In the genomic region with DNA sequence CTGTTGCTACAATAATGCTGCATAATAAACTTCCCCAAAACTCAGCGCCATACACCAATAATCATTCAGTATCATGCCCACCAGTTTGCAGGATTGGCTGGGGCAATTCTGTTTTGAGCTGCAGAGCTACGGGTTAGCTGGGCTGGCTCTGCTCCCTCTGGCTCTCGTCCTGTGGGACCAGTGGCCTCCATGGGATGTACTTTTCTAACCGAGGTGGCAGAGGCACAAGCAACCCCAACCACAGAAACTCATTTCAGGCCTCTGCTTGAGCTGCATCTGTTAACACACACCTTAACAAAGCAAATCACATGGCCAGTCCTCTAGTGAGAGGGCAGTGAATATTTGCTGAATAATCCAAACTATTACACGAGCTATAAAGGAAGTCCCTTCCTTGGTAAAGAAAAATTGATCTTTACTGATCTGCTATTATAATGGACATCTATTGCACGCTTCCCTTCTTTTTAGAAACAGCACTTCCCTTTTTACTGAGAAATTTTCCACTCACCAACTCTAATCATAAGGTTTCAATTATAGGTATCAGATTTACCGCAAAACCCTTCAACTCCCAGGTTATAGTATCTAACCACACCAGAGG, we compare ENCODE assay signal across 1 cellular context.
A peak's percentile ranks its signal among the peaks of the same experiment; 100 is the strongest.
TF ChIP-seq lines count a peak whose summit lies in the region.

No MANE protein-coding gene starts in this region.

TF ChIP-seq in GM12878, 131 proteins besides CTCF, POLR2A, EP300 and RAD21 (continued from another document and continues in another):
- TF ChIP-seq FOXM1 (IDR thresholded peaks at IDR 0.05; ENCODE audit: low read depth, low read length) (peak; percentile 34; the same call in 1 of the 2 replicates), ZNF274 (IDR thresholded peaks at IDR 0.05; ENCODE audit: insufficient read depth, insufficient read length) (no peak), BACH1 (IDR thresholded peaks at IDR 0.05; ENCODE audit: borderline replicate concordance) (peak; percentile 80; the same call in 1 of the 2 replicates), SRF (IDR thresholded peaks at IDR 0.05; ENCODE audit: low read depth in 2 of 2, low read length in 2 of 2) (no peak), TCF12 (IDR thresholded peaks at IDR 0.05; ENCODE audit: low read depth, low read length) (0 out of 2 replicates have a peak, but pooled peaks have one; percentile 20), RUNX3 (IDR thresholded peaks at IDR 0.05; ENCODE audit: low read length) (peak; percentile 90), DPF2 (IDR thresholded peaks at IDR 0.05) (peak; percentile 85; the same call in 1 of the 2 replicates), NFXL1 (IDR thresholded peaks at IDR 0.05; ENCODE audit: borderline replicate concordance) (no peak), HCFC1 (IDR thresholded peaks at IDR 0.05; ENCODE audit: low read length) (no peak), STAT3 (IDR thresholded peaks at IDR 0.05; ENCODE audit: low read depth, low read length) (0 out of 2 replicates have a peak, but pooled peaks have one; percentile 71), RB1 (IDR thresholded peaks at IDR 0.05; ENCODE audit: borderline replicate concordance) (peak; percentile 31; the same call in 1 of the 2 replicates), RAD51 (IDR thresholded peaks at IDR 0.05) (peak; percentile 76), BMI1 (IDR thresholded peaks at IDR 0.05; ENCODE audit: borderline replicate concordance) (peak; percentile 51; the same call in 1 of the 2 replicates), ZZZ3 (IDR thresholded peaks at IDR 0.05; ENCODE audit: control insufficient read depth, insufficient read length, low read depth) (no peak), MEF2B (IDR thresholded peaks at IDR 0.05; ENCODE audit: partially characterized antibody, poor library complexity, severe bottlenecking) (peak; percentile 94), GABPA (IDR thresholded peaks at IDR 0.05; ENCODE audit: low read depth) (no peak), EZH2 (IDR thresholded peaks at IDR 0.05; ENCODE audit: borderline replicate concordance, control insufficient read depth, low read depth, low read length) (no peak), EED (IDR thresholded peaks at IDR 0.05; ENCODE audit: low read depth) (peak; percentile 94), BHLHE40 (IDR thresholded peaks at IDR 0.05; ENCODE audit: borderline replicate concordance in 1 of 2, low read depth in 2 of 2, low read length in 1 of 2) (peak; percentile 72 to 88), CHD2 (IDR thresholded peaks at IDR 0.05; ENCODE audit: borderline replicate concordance, low read depth, low read length) (no peak), SMAD5 (IDR thresholded peaks at IDR 0.05; ENCODE audit: low read depth) (no peak), WRNIP1 (IDR thresholded peaks at IDR 0.05; ENCODE audit: borderline replicate concordance, low read depth, low read length) (no peak), TBL1XR1 (IDR thresholded peaks at IDR 0.05; ENCODE audit: low read depth, low read length) (0 out of 2 replicates have a peak, but pooled peaks have one; percentile 60), PAX8 (IDR thresholded peaks at IDR 0.05) (no peak), NFYA (IDR thresholded peaks at IDR 0.05; ENCODE audit: borderline replicate concordance, low read depth, low read length) (no peak), MYB (IDR thresholded peaks at IDR 0.05; ENCODE audit: borderline replicate concordance, low read depth, low read length) (no peak), IRF5 (IDR thresholded peaks at IDR 0.05; ENCODE audit: borderline replicate concordance) (no peak), SUPT20H (IDR thresholded peaks at IDR 0.05; ENCODE audit: borderline replicate concordance, control insufficient read depth, low read depth, low read length) (no peak), PML (IDR thresholded peaks at IDR 0.05; ENCODE audit: low read length) (no peak), BCL11A (IDR thresholded peaks at IDR 0.05; ENCODE audit: low read depth, low read length) (peak; percentile 54)
- TF ChIP-seq, protein P1, sequence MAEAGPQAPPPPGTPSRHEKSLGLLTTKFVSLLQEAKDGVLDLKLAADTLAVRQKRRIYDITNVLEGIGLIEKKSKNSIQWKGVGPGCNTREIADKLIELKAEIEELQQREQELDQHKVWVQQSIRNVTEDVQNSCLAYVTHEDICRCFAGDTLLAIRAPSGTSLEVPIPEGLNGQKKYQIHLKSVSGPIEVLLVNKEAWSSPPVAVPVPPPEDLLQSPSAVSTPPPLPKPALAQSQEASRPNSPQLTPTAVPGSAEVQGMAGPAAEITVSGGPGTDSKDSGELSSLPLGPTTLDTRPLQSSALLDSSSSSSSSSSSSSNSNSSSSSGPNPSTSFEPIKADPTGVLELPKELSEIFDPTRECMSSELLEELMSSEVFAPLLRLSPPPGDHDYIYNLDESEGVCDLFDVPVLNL (IDR thresholded peaks at IDR 0.05; ENCODE audit: low read depth, low read length) = no peak
- TF ChIP-seq, protein P2, sequence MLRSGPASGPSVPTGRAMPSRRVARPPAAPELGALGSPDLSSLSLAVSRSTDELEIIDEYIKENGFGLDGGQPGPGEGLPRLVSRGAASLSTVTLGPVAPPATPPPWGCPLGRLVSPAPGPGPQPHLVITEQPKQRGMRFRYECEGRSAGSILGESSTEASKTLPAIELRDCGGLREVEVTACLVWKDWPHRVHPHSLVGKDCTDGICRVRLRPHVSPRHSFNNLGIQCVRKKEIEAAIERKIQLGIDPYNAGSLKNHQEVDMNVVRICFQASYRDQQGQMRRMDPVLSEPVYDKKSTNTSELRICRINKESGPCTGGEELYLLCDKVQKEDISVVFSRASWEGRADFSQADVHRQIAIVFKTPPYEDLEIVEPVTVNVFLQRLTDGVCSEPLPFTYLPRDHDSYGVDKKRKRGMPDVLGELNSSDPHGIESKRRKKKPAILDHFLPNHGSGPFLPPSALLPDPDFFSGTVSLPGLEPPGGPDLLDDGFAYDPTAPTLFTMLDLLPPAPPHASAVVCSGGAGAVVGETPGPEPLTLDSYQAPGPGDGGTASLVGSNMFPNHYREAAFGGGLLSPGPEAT (IDR thresholded peaks at IDR 0.05; ENCODE audit: low read depth) = peak; percentile 88
- TF ChIP-seq, protein P3, sequence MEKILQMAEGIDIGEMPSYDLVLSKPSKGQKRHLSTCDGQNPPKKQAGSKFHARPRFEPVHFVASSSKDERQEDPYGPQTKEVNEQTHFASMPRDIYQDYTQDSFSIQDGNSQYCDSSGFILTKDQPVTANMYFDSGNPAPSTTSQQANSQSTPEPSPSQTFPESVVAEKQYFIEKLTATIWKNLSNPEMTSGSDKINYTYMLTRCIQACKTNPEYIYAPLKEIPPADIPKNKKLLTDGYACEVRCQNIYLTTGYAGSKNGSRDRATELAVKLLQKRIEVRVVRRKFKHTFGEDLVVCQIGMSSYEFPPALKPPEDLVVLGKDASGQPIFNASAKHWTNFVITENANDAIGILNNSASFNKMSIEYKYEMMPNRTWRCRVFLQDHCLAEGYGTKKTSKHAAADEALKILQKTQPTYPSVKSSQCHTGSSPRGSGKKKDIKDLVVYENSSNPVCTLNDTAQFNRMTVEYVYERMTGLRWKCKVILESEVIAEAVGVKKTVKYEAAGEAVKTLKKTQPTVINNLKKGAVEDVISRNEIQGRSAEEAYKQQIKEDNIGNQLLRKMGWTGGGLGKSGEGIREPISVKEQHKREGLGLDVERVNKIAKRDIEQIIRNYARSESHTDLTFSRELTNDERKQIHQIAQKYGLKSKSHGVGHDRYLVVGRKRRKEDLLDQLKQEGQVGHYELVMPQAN (conservative IDR thresholded peaks at IDR 0.05) = no peak
- TF ChIP-seq, protein P4, sequence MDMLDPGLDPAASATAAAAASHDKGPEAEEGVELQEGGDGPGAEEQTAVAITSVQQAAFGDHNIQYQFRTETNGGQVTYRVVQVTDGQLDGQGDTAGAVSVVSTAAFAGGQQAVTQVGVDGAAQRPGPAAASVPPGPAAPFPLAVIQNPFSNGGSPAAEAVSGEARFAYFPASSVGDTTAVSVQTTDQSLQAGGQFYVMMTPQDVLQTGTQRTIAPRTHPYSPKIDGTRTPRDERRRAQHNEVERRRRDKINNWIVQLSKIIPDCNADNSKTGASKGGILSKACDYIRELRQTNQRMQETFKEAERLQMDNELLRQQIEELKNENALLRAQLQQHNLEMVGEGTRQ (IDR thresholded peaks at IDR 0.05; ENCODE audit: borderline replicate concordance, low read depth, low read length) = peak; percentile 20; the same call in 1 of the 2 replicates
- TF ChIP-seq, protein P5, sequence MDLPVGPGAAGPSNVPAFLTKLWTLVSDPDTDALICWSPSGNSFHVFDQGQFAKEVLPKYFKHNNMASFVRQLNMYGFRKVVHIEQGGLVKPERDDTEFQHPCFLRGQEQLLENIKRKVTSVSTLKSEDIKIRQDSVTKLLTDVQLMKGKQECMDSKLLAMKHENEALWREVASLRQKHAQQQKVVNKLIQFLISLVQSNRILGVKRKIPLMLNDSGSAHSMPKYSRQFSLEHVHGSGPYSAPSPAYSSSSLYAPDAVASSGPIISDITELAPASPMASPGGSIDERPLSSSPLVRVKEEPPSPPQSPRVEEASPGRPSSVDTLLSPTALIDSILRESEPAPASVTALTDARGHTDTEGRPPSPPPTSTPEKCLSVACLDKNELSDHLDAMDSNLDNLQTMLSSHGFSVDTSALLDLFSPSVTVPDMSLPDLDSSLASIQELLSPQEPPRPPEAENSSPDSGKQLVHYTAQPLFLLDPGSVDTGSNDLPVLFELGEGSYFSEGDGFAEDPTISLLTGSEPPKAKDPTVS (IDR thresholded peaks at IDR 0.05; ENCODE audit: low read depth, low read length) = no peak
- TF ChIP-seq, protein P6, sequence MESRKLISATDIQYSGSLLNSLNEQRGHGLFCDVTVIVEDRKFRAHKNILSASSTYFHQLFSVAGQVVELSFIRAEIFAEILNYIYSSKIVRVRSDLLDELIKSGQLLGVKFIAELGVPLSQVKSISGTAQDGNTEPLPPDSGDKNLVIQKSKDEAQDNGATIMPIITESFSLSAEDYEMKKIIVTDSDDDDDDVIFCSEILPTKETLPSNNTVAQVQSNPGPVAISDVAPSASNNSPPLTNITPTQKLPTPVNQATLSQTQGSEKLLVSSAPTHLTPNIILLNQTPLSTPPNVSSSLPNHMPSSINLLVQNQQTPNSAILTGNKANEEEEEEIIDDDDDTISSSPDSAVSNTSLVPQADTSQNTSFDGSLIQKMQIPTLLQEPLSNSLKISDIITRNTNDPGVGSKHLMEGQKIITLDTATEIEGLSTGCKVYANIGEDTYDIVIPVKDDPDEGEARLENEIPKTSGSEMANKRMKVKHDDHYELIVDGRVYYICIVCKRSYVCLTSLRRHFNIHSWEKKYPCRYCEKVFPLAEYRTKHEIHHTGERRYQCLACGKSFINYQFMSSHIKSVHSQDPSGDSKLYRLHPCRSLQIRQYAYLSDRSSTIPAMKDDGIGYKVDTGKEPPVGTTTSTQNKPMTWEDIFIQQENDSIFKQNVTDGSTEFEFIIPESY (IDR thresholded peaks at IDR 0.05) = no peak
- TF ChIP-seq, protein P7, sequence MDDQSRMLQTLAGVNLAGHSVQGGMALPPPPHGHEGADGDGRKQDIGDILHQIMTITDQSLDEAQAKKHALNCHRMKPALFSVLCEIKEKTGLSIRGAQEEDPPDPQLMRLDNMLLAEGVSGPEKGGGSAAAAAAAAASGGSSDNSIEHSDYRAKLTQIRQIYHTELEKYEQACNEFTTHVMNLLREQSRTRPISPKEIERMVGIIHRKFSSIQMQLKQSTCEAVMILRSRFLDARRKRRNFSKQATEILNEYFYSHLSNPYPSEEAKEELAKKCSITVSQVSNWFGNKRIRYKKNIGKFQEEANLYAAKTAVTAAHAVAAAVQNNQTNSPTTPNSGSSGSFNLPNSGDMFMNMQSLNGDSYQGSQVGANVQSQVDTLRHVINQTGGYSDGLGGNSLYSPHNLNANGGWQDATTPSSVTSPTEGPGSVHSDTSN (IDR thresholded peaks at IDR 0.05; ENCODE audit: insufficient replicate concordance, low read depth, low read length) = no peak
- TF ChIP-seq, protein P8, sequence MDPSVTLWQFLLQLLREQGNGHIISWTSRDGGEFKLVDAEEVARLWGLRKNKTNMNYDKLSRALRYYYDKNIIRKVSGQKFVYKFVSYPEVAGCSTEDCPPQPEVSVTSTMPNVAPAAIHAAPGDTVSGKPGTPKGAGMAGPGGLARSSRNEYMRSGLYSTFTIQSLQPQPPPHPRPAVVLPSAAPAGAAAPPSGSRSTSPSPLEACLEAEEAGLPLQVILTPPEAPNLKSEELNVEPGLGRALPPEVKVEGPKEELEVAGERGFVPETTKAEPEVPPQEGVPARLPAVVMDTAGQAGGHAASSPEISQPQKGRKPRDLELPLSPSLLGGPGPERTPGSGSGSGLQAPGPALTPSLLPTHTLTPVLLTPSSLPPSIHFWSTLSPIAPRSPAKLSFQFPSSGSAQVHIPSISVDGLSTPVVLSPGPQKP (IDR thresholded peaks at IDR 0.05; ENCODE audit: low read depth, low read length) = no peak
